Comparison of ENCODE assay signal across 39 cellular contexts in the genomic region with DNA sequence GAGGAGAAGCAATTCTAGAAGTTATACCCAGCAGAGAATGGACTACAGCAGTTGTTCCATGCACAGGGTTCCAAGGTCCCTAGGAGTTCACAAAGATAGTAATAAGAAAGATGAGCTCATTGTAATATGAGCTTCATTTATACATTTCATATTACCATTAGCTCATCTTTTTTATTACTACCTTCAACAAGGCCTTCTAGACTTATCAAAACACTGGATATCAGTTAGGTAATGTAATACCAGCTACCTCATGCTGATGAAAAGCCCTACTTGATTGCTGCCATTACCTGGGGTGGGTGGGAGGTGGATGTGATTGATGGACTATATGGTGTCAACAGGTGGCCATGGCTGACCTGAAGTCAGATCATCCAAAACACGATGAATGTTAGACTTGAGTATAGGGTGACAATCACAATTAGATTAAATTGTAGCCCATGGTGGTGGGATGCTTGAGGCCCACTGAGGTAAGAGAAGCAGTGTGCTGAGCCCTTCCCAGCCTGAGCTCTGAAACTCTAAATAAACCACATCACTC. TPM values are rescaled to one million over a fixed set of nuclear protein-coding genes. Genes with fewer than 3 reads are reported as not detected.
"Had no signal": no experiment of that assay in that cellular context is flagged by ENCODE, and none has a peak within 500 bp of the region (broad histone marks: within the 10 kb centered on the region; RNA-seq: fewer than 3 reads in every experiment).

No MANE protein-coding gene starts in this region.

- H3K9me3 ChIP-seq: adrenal gland, ascending aorta, body of pancreas, breast epithelium had no signal

- H3K4me3 ChIP-seq: adrenal gland, ascending aorta, body of pancreas, breast epithelium, cardiac muscle cell had no signal

- DNase-seq: activated effector memory CD4-positive, alpha-beta T cell treated with anti-CD3 and anti-CD28 coated beads, Interleukin-2, amount 50 U/mL, for 16 hours; activated effector memory CD4-positive, alpha-beta T cell treated with Interleukin-2 at 50 U/mL for 16 hours; activated gamma-delta T cell; activated gamma-delta T cell treated with Interleukin-2 at 50 U/mL for 16 hours; activated naive CD4-positive, alpha-beta T cell; activated naive CD4-positive, alpha-beta T cell treated with anti-CD3 and anti-CD28 coated beads for 36 hours; activated naive CD4-positive, alpha-beta T cell treated with anti-CD3 and anti-CD28 coated beads, Interleukin-2, amount 10 ng/mL, durations not matched to agents 7 days and 5 days; activated naive CD4-positive, alpha-beta T cell treated with anti-CD3 and anti-CD28 coated beads, Interleukin-2, amount 50 U/mL, for 16 hours; activated naive CD4-positive, alpha-beta T cell treated with Interleukin-2 at 50 U/mL for 16 hours; activated naive CD8-positive, alpha-beta T cell treated with anti-CD3 and anti-CD28 coated beads for 36 hours; activated naive CD8-positive, alpha-beta T cell treated with anti-CD3 and anti-CD28 coated beads, Interleukin-2, amount 10 ng/mL, durations not matched to agents 7 days and 5 days; activated naive CD8-positive, alpha-beta T cell treated with anti-CD3 and anti-CD28 coated beads, Interleukin-2, amount 50 U/mL, for 24 hours; activated T-cell treated with anti-CD3 and anti-CD28 coated beads, Interleukin-2, amount 50 U/mL, for 1 hour; activated T-cell treated with anti-CD3 and anti-CD28 coated beads, Interleukin-2, amount 50 U/mL, for 24 hours; activated T-cell treated with anti-CD3 and anti-CD28 coated beads, Interleukin-2, amount 50 U/mL, for 4 hours; activated T-cell treated with anti-CD3 and anti-CD28 coated beads, Interleukin-2, amount 50 U/mL, for 48 hours; activated T-cell treated with anti-CD3 and anti-CD28 coated beads, Interleukin-2, amount 50 U/mL, for 72 hours; adrenal gland; amniotic stem cell; amygdala; anterior cingulate cortex; aorta; body of pancreas; brain microvascular endothelial cell; caudate nucleus; central memory CD4-positive, alpha-beta T cell; cerebellar nuclear complex had no signal

- H3K27ac ChIP-seq: adrenal gland, ascending aorta, body of pancreas, brain microvascular endothelial cell, breast epithelium, cardiac muscle cell had no signal

- H3K27me3 ChIP-seq: adrenal gland, ascending aorta, body of pancreas, brain microvascular endothelial cell, breast epithelium, cardiac muscle cell had no signal

- H3K36me3 ChIP-seq: adrenal gland, brain microvascular endothelial cell, breast epithelium, cardiac muscle cell had no signal

- ATAC-seq: activated naive CD4-positive, alpha-beta T cell treated with anti-CD3 and anti-CD28 coated beads, Interleukin-2, amount 50 U/mL, for 72 hours; activated naive CD8-positive, alpha-beta T cell treated with anti-CD3 and anti-CD28 coated beads, Interleukin-2, amount 50 U/mL, for 24 hours; activated T-cell treated with anti-CD3 and anti-CD28 coated beads, Interleukin-2, amount 50 U/mL, for 4 hours; activated T-cell treated with anti-CD3 and anti-CD28 coated beads, Interleukin-2, amount 50 U/mL, for 72 hours; activated T-helper 17 cell treated with anti-CD3 and anti-CD28 coated beads, Interleukin-2, amount 50 U/mL, for 72 hours; body of pancreas had no signal

- H3K4me1 ChIP-seq: adrenal gland, ascending aorta, breast epithelium had no signal

RNA-seq across cellular contexts. Expression of gene SPATA46, which starts 34.1 kb away (rescaled TPM):
- total RNA-seq: activated naive CD4-positive, alpha-beta T cell treated with anti-CD3 and anti-CD28 coated beads for 36 hours; activated naive CD4-positive, alpha-beta T cell treated with anti-CD3 and anti-CD28 coated beads, Interleukin-2, amount 50 U/mL, for 72 hours; activated naive CD8-positive, alpha-beta T cell treated with anti-CD3 and anti-CD28 coated beads for 36 hours; activated naive CD8-positive, alpha-beta T cell treated with anti-CD3 and anti-CD28 coated beads, Interleukin-2, amount 10 ng/mL, durations not matched to agents 7 days and 5 days; activated T-cell treated with anti-CD3 and anti-CD28 coated beads, Interleukin-2, amount 50 U/mL, for 4 hours; activated T-cell treated with anti-CD3 and anti-CD28 coated beads, Interleukin-2, amount 50 U/mL, for 72 hours; activated T-helper 1 cell treated with anti-CD3 and anti-CD28 coated beads, Interleukin-12 subunit alpha, Interleukin-12 subunit beta, Interleukin-2, Interleukin-4 antibody, amounts not matched to agents 30 ng/mL and 10 ng/mL and 1 ng/mL, durations not matched to agents 14 hours and 24 hours and 36 hours; activated T-helper 17 cell treated with anti-CD3 and anti-CD28 coated beads, Interleukin-2, amount 50 U/mL, for 72 hours; activated T-helper 2 cell treated with anti-CD3 and anti-CD28 coated beads, Interferon-gamma antibody, Interleukin-2, Interleukin-4, amounts not matched to agents 10 μg/mL and 5 μg/mL and 100 μg/mL, durations not matched to agents 14 hours and 24 hours and 36 hours; adrenal gland; aorta; ascending aorta; astrocyte; body of pancreas; breast epithelium; bronchial epithelial cell; cardiac muscle cell; cardiac septum; cerebellum; chondrocyte had no signal

RNA-seq across cellular contexts. Expression of gene C1orf226, which starts 39.0 kb away (rescaled TPM):
- total RNA-seq: activated T-helper 1 cell treated with anti-CD3 and anti-CD28 coated beads, Interleukin-12 subunit alpha, Interleukin-12 subunit beta, Interleukin-2, Interleukin-4 antibody, amounts not matched to agents 30 ng/mL and 10 ng/mL and 1 ng/mL, durations not matched to agents 14 hours and 24 hours and 36 hours; activated T-helper 17 cell treated with anti-CD3 and anti-CD28 coated beads, Interleukin-2, amount 50 U/mL, for 72 hours had no signal
